21 cellular contexts compared by ENCODE assay signal in genomic region chr1:119541389-119541788, GRCh38. TPM values are rescaled to one million over a fixed set of nuclear protein-coding genes. Genes with fewer than 3 reads are reported as not detected.
A peak's percentile ranks its signal among the peaks of the same experiment; 100 is the strongest.
DNase-seq lines count a peak whose midpoint lies in the region; ATAC-seq, FAIRE-seq and TF ChIP-seq lines count a peak whose summit lies in the region.
"Had no signal": no experiment of that assay in that cellular context is flagged by ENCODE, and none has a peak within 500 bp of the region (broad histone marks: within the 10 kb centered on the region; RNA-seq: fewer than 3 reads in every experiment).

No MANE protein-coding gene starts in this region.

- BruUV-seq in PC-9 (replicated peaks; lab: Mats Ljungman, UMichigan), result no TSS peak

- no peak overlapping the region for H3K4me3 Mint-ChIP-seq in CD4-positive, alpha-beta T cell
- H3K4me3 Mint-ChIP-seq: CD4-positive, alpha-beta memory T cell had no signal

- H3K9me3 Mint-ChIP-seq in CD4-positive, alpha-beta T cell, result no peaks in the 10 kb centered on the region

- POLR2A ChIA-PET in PC-9 (lab: Charles Lee; ENCODE audit: unreplicated experiment), result no interaction called here
- POLR2A ChIA-PET in CD4-positive, alpha-beta T cell (lab: Charles Lee), result no interaction called here

- H3K27me3 ChIP-seq in PC-9 (ENCODE audit: insufficient read depth, low read depth) (no peaks in the 10 kb centered on the region), pancreas (no peaks in the 10 kb centered on the region), SJCRH30 (no peaks in the 10 kb centered on the region)
- no peaks in the 10 kb centered on the region for H3K27me3 ChIP-seq in CD4-positive, alpha-beta T cell (ENCODE audit: control insufficient read depth, insufficient read depth, low read length)
- H3K27me3 ChIP-seq: BLaER1 treated with 17β-estradiol and CSF1 and Interleukin-3, amounts not matched to agents 10 nM and 100 nM had no signal

- H3K36me3 Mint-ChIP-seq in CD4-positive, alpha-beta T cell (ENCODE audit: low read depth), result no peaks in the 10 kb centered on the region
- H3K36me3 Mint-ChIP-seq: CD4-positive, alpha-beta memory T cell had no signal

- no peaks in the 10 kb centered on the region for H3K36me3 ChIP-seq in PC-9 (ENCODE audit: low read depth)
- H3K36me3 ChIP-seq in pancreas, result no peaks in the 10 kb centered on the region
- no peaks in the 10 kb centered on the region for H3K36me3 ChIP-seq in SJCRH30
- H3K36me3 ChIP-seq: BLaER1 treated with 17β-estradiol and CSF1 and Interleukin-3, amounts not matched to agents 10 nM and 100 nM; HAP-1 had no signal

- H3K9me2 ChIP-seq in PC-9 (ENCODE audit: insufficient read depth), result no peaks in the 10 kb centered on the region

- 0 out of 2 replicates have a peak overlapping the region, but pooled peaks have one; percentile 13 for H2AFZ ChIP-seq in PC-9

- H3K4me3 ChIP-seq in PC-9 (peak overlapping the region; percentile 30; the same call in 1 of the 2 replicates), epithelial cell of esophagus (ENCODE audit: low read length) (no peak overlapping the region), pancreas (no peak overlapping the region), SJCRH30 (no peak overlapping the region)
- H3K4me3 ChIP-seq: BLaER1 treated with 17β-estradiol and CSF1 and Interleukin-3, amounts not matched to agents 10 nM and 100 nM; HAP-1 had no signal

- no peak for TF ChIP-seq CTCF in PC-9 (conservative IDR thresholded peaks at IDR 0.05)
- no peak for TF ChIP-seq CTCF in epithelial cell of esophagus (IDR thresholded peaks at IDR 0.05; ENCODE audit: insufficient read depth, low read depth, low read length, missing control alignments)
- TF ChIP-seq CTCF in pancreas (IDR thresholded peaks at IDR 0.05), result no peak
- no peak for TF ChIP-seq CTCF in CD4-positive, alpha-beta T cell (IDR thresholded peaks at IDR 0.05)

- H3K27me3 Mint-ChIP-seq in CD4-positive, alpha-beta T cell, result peaks cover 27% of the 10 kb centered on the region

- H3K79me2 ChIP-seq in PC-9 (ENCODE audit: low read depth), result no peaks in the 10 kb centered on the region

- H3K27ac ChIP-seq in PC-9, result peak overlapping the region; percentile 77
- H3K27ac ChIP-seq in pancreas, result peak overlapping the region in 1 of 4 donors; percentile 56
- no peak overlapping the region for H3K27ac ChIP-seq in CD4-positive, alpha-beta T cell (ENCODE audit: low read depth, low read length)
- H3K27ac ChIP-seq in SJCRH30, result no peak overlapping the region
- H3K27ac ChIP-seq: BLaER1 treated with 17β-estradiol and CSF1 and Interleukin-3, amounts not matched to agents 10 nM and 100 nM had no signal

- H3K4me1 ChIP-seq in PC-9 (replicated peaks; ENCODE audit: insufficient read depth) (peaks cover 36% of the 10 kb centered on the region), pancreas (peaks cover 0 to 4% (median 0%) of the 10 kb centered on the region in 3 donors), SJCRH30 (no peaks in the 10 kb centered on the region)
- H3K4me1 ChIP-seq: BLaER1 treated with 17β-estradiol and CSF1 and Interleukin-3, amounts not matched to agents 10 nM and 100 nM; HAP-1 had no signal

- FAIRE-seq in pancreas (lab: Jason Lieb, UNC), result no peak
- FAIRE-seq: D721Med, G401.6, GM12892, H1 had no signal

- H3K4me2 ChIP-seq in PC-9, result peak overlapping the region; percentile 70
- H3K4me2 ChIP-seq: BLaER1 treated with 17β-estradiol and CSF1 and Interleukin-3, amounts not matched to agents 10 nM and 100 nM had no signal

- CTCF ChIA-PET in PC-9 (lab: Charles Lee), result no interaction called here
- CTCF ChIA-PET in CD4-positive, alpha-beta T cell (lab: Charles Lee), result no interaction called here

- 81 to 85% methylated on average over 3 of the region's 3 CpGs for WGBS in pancreas, 2 donors

- H4K20me1 ChIP-seq in PC-9 (ENCODE audit: insufficient read depth), result no peaks in the 10 kb centered on the region
- H4K20me1 ChIP-seq: BLaER1 treated with 17β-estradiol and CSF1 and Interleukin-3, amounts not matched to agents 10 nM and 100 nM had no signal

- ATAC-seq in left cardiac atrium (peak; percentile 24 to 67), left ventricle myocardium superior (no peak), pancreas (peak; percentile 10 to 31 (median 18))
- ATAC-seq in CD4-positive, alpha-beta T cell (ENCODE audit: poor library complexity), result no peak

- no peak overlapping the region for H3K27ac Mint-ChIP-seq in CD4-positive, alpha-beta T cell
- H3K27ac Mint-ChIP-seq: CD4-positive, alpha-beta memory T cell had no signal

- no peaks in the 10 kb centered on the region for H3K4me1 Mint-ChIP-seq in CD4-positive, alpha-beta T cell (ENCODE audit: low read depth)
- H3K4me1 Mint-ChIP-seq: CD4-positive, alpha-beta memory T cell had no signal

- peaks cover 33% of the 10 kb centered on the region for H3F3A ChIP-seq in PC-9 (ENCODE audit: insufficient read depth, low read depth)

- intact Hi-C loops in left cardiac atrium (cut with DNase I) (no loop called here), left ventricle myocardium superior (cut with micrococcal nuclease) (no loop called here), PC-9 (cut with micrococcal nuclease; ENCODE audit: unreplicated experiment) (loop anchor here (5.0 kb wide), 1 partner anchor 64 kb away; no protein-coding TSS in a partner anchor), pancreas (cut with DNase I) (loop anchor here in 1 of 3 donors (10.0 kb wide), 1 partner anchor 133 kb away; no protein-coding TSS in a partner anchor)
- intact Hi-C loops in CD4-positive, alpha-beta T cell (cut with DNase I, micrococcal nuclease), result no loop called here

- DNase-seq in left cardiac atrium, result no peak
- DNase-seq in left ventricle myocardium superior, result no peak
- peak in 1 of 2 experiments; percentile 95 for DNase-seq in PC-9
- DNase-seq in epithelial cell of esophagus (ENCODE audit: low read depth), result peak; percentile 9
- DNase-seq in pancreas, result no peak
- DNase-seq in CD4-positive, alpha-beta T cell, result no peak
- DNase-seq in SJCRH30, result no peak
- DNase-seq in NCI-H748 treated with DMSO at 0.1 percent for 48 hours (lab: John Stamatoyannopoulos, UW), result no peak
- DNase-seq: 8988T; ACHN; CD4-positive, alpha-beta memory T cell; DMS153; DMS79 treated with DMSO at 0.1 percent for 48 hours; EL had no signal

- H3K9me3 ChIP-seq in PC-9 (ENCODE audit: insufficient read depth, low read depth) (no peaks in the 10 kb centered on the region), pancreas (no peaks in the 10 kb centered on the region), SJCRH30 (replicated peaks) (no peaks in the 10 kb centered on the region)
- H3K9me3 ChIP-seq in CD4-positive, alpha-beta T cell (ENCODE audit: control insufficient read depth, low read length), result no peaks in the 10 kb centered on the region
- H3K9me3 ChIP-seq: BLaER1 treated with 17β-estradiol and CSF1 and Interleukin-3, amounts not matched to agents 10 nM and 100 nM; HAP-1 had no signal

RNA-seq across cellular contexts. Expression of gene HSD3B1, which starts 34.4 kb away (rescaled TPM):
- total RNA-seq in left cardiac atrium (not detected), left ventricle myocardium superior (not detected), PC-9 (2021) (0.39 TPM in 1 of 2 replicates, not detected in the other), pancreas (not detected)
- polyA plus RNA-seq in pancreas, result not detected
- not detected for total RNA-seq in CD4-positive, alpha-beta T cell
- total RNA-seq in SJCRH30 (2014; rRNA removed; shearing (Covaris generic)), result not detected in 2 replicates
- total RNA-seq: CD4-positive, alpha-beta memory T cell; H1; HT-29 had no signal
- polyA plus RNA-seq: CD4-positive, alpha-beta memory T cell; H1 had no signal

Comparison
In these comparisons a context has a peak if more than half of its experiments do, and no peak if none do; other contexts are left out.
1. ATAC-seq: peak in left cardiac atrium (2 of 2) and pancreas (4 of 4); none in left ventricle myocardium superior (single experiment) and CD4-positive, alpha-beta T cell (single experiment).